Comparison of ENCODE assay signal across 24 cellular contexts in the genomic region with DNA sequence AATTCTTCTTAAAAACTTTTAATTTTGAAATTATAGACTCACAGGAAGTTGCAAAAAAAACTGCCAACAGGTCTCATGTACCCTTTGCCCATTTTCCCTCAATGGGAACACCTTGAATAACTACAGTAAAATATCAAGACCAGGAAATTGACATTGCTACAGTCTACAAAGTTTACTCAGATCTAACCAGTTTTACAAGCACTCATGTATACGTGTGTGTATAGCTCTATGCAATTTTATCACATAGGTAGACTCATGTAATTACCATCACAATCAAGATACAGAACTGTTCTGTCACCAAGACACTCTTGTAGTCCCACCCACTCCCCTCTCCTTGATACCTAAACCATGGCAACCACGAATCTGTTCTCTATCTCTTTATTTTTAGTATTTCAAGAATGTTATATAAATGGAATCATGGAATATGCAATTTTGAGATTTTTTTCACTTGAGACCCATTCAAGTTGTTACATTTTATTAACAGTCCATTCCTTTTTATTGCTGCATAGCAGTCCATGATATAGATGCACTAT. TPM values are rescaled to one million over a fixed set of nuclear protein-coding genes. Genes with fewer than 3 reads are reported as not detected.
DNase-seq lines count a peak whose midpoint lies in the region; ATAC-seq and TF ChIP-seq lines count a peak whose summit lies in the region.
"Had no signal": no experiment of that assay in that cellular context is flagged by ENCODE, and none has a peak within 500 bp of the region (broad histone marks: within the 10 kb centered on the region; RNA-seq: fewer than 3 reads in every experiment).

No MANE protein-coding gene starts in this region.

- no peaks in the 10 kb centered on the region for H3K27me3 ChIP-seq in colonic mucosa
- H3K27me3 ChIP-seq: BLaER1 treated with 17β-estradiol and CSF1 and Interleukin-3, amounts not matched to agents 10 nM and 100 nM; MG63 had no signal

- DNase-seq in stimulated activated naive CD8-positive, alpha-beta T cell treated with anti-CD3 and anti-CD28 coated beads, Interleukin-15, Interleukin-2, amounts not matched to agents 100 U/mL and 50 U/mL, for 24 hours, result no peak
- DNase-seq in colonic mucosa, result no peak
- no peak for DNase-seq in mucosa of descending colon
- DNase-seq in NCI-H2029 (lab: John Stamatoyannopoulos, UW), result no peak
- DNase-seq: AML-193; CD4-positive, alpha-beta T cell; COR-L47; GOT3; HFFc6; IMR-90; KG1; MG63; NCI-H1105 treated with DMSO at 0.1 percent for 48 hours; NCI-H146; NCI-H1930; NCI-H2227 treated with DMSO at 0.1 percent for 48 hours; NCI-H526 treated with DMSO at 0.1 percent for 48 hours; Right ventricle myocardium superior; RPMI8226 had no signal

- H3K4me1 Mint-ChIP-seq in stimulated activated naive CD8-positive, alpha-beta T cell treated with anti-CD3 and anti-CD28 coated beads, Interleukin-15, Interleukin-2, amounts not matched to agents 100 ng/mL and 50 ng/mL, for 24 hours (ENCODE audit: low read depth), result peaks cover 70% of the 10 kb centered on the region

- no peak overlapping the region for H3K4me3 ChIP-seq in colonic mucosa
- H3K4me3 ChIP-seq in mucosa of descending colon, result no peak overlapping the region
- H3K4me3 ChIP-seq: BLaER1 treated with 17β-estradiol and CSF1 and Interleukin-3, amounts not matched to agents 10 nM and 100 nM; HAP-1; MG63 had no signal

- no peaks in the 10 kb centered on the region for H3K9me3 ChIP-seq in colonic mucosa
- no peaks in the 10 kb centered on the region for H3K9me3 ChIP-seq in mucosa of descending colon
- H3K9me3 ChIP-seq: BLaER1 treated with 17β-estradiol and CSF1 and Interleukin-3, amounts not matched to agents 10 nM and 100 nM; HAP-1; MG63 had no signal

- peaks cover 9% of the 10 kb centered on the region for H3K9me3 Mint-ChIP-seq in stimulated activated naive CD8-positive, alpha-beta T cell treated with anti-CD3 and anti-CD28 coated beads, Interleukin-15, Interleukin-2, amounts not matched to agents 100 ng/mL and 50 ng/mL, for 24 hours
- H3K9me3 Mint-ChIP-seq: CD4-positive, alpha-beta T cell; HFFc6 had no signal

- no peak overlapping the region for H3K9ac ChIP-seq in colonic mucosa (ENCODE audit: low read depth in 2 of 2, low read length in 2 of 2)
- H3K9ac ChIP-seq: BLaER1 treated with 17β-estradiol and CSF1 and Interleukin-3, amounts not matched to agents 10 nM and 100 nM had no signal

- ATAC-seq in stimulated activated naive CD8-positive, alpha-beta T cell treated with anti-CD3 and anti-CD28 coated beads, Interleukin-15, Interleukin-2, amounts not matched to agents 100 U/mL and 50 U/mL, for 24 hours, result no peak
- peak; percentile 92 for ATAC-seq in mucosa of descending colon
- no peak for ATAC-seq in HG03565 (IDR thresholded peaks at IDR 0.05; ENCODE audit: unreplicated experiment)
- ATAC-seq in HG03520 (IDR thresholded peaks at IDR 0.05; ENCODE audit: unreplicated experiment), result no peak

- TF ChIP-seq CTCF in colonic mucosa (IDR thresholded peaks at IDR 0.05) (no peak), mucosa of descending colon (IDR thresholded peaks at IDR 0.05) (no peak)

- H3K36me3 ChIP-seq in colonic mucosa (no peaks in the 10 kb centered on the region), mucosa of descending colon (ENCODE audit: low read depth) (no peaks in the 10 kb centered on the region)
- H3K36me3 ChIP-seq: HAP-1 had no signal

- peaks cover 6% of the 10 kb centered on the region for H3K4me1 ChIP-seq in colonic mucosa
- H3K4me1 ChIP-seq in mucosa of descending colon (ENCODE audit: low read depth), result peaks cover 4% of the 10 kb centered on the region

- intact Hi-C loops in colonic mucosa (cut with DNase I) (loop anchor here (5.0 kb wide), 1 partner anchor 163 kb away; no protein-coding TSS in a partner anchor), mucosa of descending colon (cut with DNase I, micrococcal nuclease) (loop anchor here in 1 of 2 donors (5.0 to 10.0 kb wide), 2 partner anchors 103 to 160 kb away; a partner anchor contains a TSS)

- peaks cover 4% of the 10 kb centered on the region for H3K27me3 Mint-ChIP-seq in stimulated activated naive CD8-positive, alpha-beta T cell treated with anti-CD3 and anti-CD28 coated beads, Interleukin-15, Interleukin-2, amounts not matched to agents 100 ng/mL and 50 ng/mL, for 24 hours
- H3K27me3 Mint-ChIP-seq: CD4-positive, alpha-beta T cell had no signal

- peak overlapping the region; percentile 51 for H3K27ac ChIP-seq in colonic mucosa
- H3K27ac ChIP-seq: BLaER1 treated with 17β-estradiol and CSF1 and Interleukin-3, amounts not matched to agents 10 nM and 100 nM had no signal

- no peak overlapping the region for H3K4me3 Mint-ChIP-seq in stimulated activated naive CD8-positive, alpha-beta T cell treated with anti-CD3 and anti-CD28 coated beads, Interleukin-15, Interleukin-2, amounts not matched to agents 100 ng/mL and 50 ng/mL, for 24 hours
- H3K4me3 Mint-ChIP-seq: CD4-positive, alpha-beta T cell; HFFc6 had no signal

- H3K36me3 Mint-ChIP-seq in stimulated activated naive CD8-positive, alpha-beta T cell treated with anti-CD3 and anti-CD28 coated beads, Interleukin-15, Interleukin-2, amounts not matched to agents 100 ng/mL and 50 ng/mL, for 24 hours (ENCODE audit: low read depth), result peaks cover 27% of the 10 kb centered on the region

- peak overlapping the region; percentile 51 for H3K27ac Mint-ChIP-seq in stimulated activated naive CD8-positive, alpha-beta T cell treated with anti-CD3 and anti-CD28 coated beads, Interleukin-15, Interleukin-2, amounts not matched to agents 100 ng/mL and 50 ng/mL, for 24 hours
- H3K27ac Mint-ChIP-seq: HFFc6 had no signal

RNA-seq across cellular contexts. Expression of a gene that starts 6.6 kb away (rescaled TPM):
- 10 to 100 TPM; 23.9 to 52.6 TPM for total RNA-seq in colonic mucosa
- total RNA-seq in mucosa of descending colon, result 10 to 100 TPM; 33.2 to 55.6 (median 48.2) TPM

RNA-seq across cellular contexts. Expression of a gene that starts 6.9 kb away (rescaled TPM):
- 100 to 1,000 TPM; 159 to 199 TPM for total RNA-seq in colonic mucosa
- 100 to 1,000 TPM; 100 to 145 (median 134) TPM for total RNA-seq in mucosa of descending colon

RNA-seq across cellular contexts. Expression of a gene that starts 51.1 kb away (rescaled TPM):
- total RNA-seq in colonic mucosa, result 100 to 1,000 TPM in 1 of 2 donors, 10 to 100 TPM in 1; 90.1 to 126 TPM
- 100 to 1,000 TPM; 161 to 171 (median 166) TPM for total RNA-seq in mucosa of descending colon
